Comparison of ENCODE assay signal across 9 cellular contexts in the genomic region with DNA sequence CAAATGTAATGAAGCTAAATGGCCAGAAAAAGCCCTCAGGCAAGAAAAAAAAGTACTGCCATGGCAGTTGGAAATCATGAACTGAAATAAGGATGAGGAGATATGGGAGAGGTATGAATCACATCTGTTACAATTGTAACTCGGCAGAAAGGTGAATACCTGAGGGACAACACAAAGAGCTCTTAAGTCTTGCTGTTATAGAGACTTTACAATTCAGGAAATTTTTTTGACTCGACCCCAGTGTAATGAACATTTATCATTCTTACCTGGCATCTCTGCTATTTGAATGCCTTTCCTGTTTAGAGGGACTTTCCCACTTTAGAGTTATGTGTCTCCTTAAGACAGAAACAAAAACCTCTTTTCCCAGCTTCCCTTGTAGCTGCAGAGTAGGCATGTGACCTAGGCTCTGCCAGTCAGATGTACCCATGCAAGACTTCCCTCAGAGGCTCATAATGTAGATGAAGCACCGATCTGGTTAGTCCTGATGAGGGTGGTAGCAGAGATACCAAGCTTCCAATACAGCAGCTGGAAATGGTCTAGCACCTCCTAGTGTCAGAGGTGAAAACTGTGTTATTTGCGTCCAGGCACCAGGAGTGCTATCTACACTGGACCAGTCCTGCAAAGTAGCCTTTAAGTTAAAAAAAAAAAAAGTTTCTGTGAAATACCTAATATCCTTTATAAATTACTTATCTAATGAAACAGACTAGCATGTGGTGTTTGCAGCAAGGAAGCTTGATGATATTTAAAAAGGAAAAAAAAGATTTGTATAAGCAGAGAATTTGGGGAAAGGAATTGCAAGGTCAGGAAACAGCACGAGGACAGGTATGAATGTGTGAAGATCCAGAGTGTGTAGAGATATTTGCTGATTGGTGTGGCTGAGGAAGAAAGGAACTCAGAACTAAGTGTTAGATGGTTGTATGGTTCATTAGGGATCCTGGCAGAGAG.
DNase-seq lines count a peak whose midpoint lies in the region; ATAC-seq and TF ChIP-seq lines count a peak whose summit lies in the region.
"Had no signal": no experiment of that assay in that cellular context is flagged by ENCODE, and none has a peak within 500 bp of the region (broad histone marks: within the 10 kb centered on the region; RNA-seq: fewer than 3 reads in every experiment).

No MANE protein-coding gene starts in this region.

- no peak for DNase-seq in Right ventricle myocardium inferior (ENCODE audit: missing footprints)
- DNase-seq in left ventricle myocardium inferior, result no peak
- peak; percentile 12 to 66 for DNase-seq in NCI-H526 (lab: John Stamatoyannopoulos, UW)
- peak; percentile 26 for DNase-seq in fibroblast of mammary gland (ENCODE audit: low read depth)
- DNase-seq in upper lobe of right lung, result no peak
- no peak for DNase-seq in NCI-H2029 (lab: John Stamatoyannopoulos, UW)
- DNase-seq in superior temporal gyrus (ENCODE audit: extremely low spot score), result no peak
- DNase-seq in NCI-H748 treated with DMSO at 0.1 percent for 48 hours (lab: John Stamatoyannopoulos, UW), result no peak
- DNase-seq: effector CD8-positive, alpha-beta T cell had no signal

- H3K36me3 ChIP-seq in left ventricle myocardium inferior (no peaks in the 10 kb centered on the region), upper lobe of right lung (no peaks in the 10 kb centered on the region)

- TF ChIP-seq CTCF in left ventricle myocardium inferior (IDR thresholded peaks at IDR 0.05; ENCODE audit: borderline replicate concordance), result no peak
- peak; percentile 44 for TF ChIP-seq CTCF in fibroblast of mammary gland (conservative IDR thresholded peaks at IDR 0.05; ENCODE audit: control insufficient read depth, insufficient read depth, low read depth, low read length)
- peak; percentile 17 for TF ChIP-seq CTCF in upper lobe of right lung (IDR thresholded peaks at IDR 0.05)

- H3K4me1 ChIP-seq in left ventricle myocardium inferior, result no peaks in the 10 kb centered on the region
- H3K4me1 ChIP-seq in upper lobe of right lung, result no peaks in the 10 kb centered on the region

- no peaks in the 10 kb centered on the region for H3K9me3 ChIP-seq in left ventricle myocardium inferior (replicated peaks)
- H3K9me3 ChIP-seq in upper lobe of right lung, result no peaks in the 10 kb centered on the region

- no peak overlapping the region for H3K4me3 ChIP-seq in left ventricle myocardium inferior
- H3K4me3 ChIP-seq in fibroblast of mammary gland (ENCODE audit: control insufficient read depth, low read depth, low read length), result no peak overlapping the region
- no peak overlapping the region for H3K4me3 ChIP-seq in upper lobe of right lung

- H3K27ac ChIP-seq in left ventricle myocardium inferior (replicated peaks) (no peak overlapping the region), upper lobe of right lung (no peak overlapping the region)

- ATAC-seq in Right ventricle myocardium inferior (peak; percentile 16), upper lobe of right lung (no peak)

- H3K27me3 ChIP-seq in left ventricle myocardium inferior (ENCODE audit: low read depth) (no peaks in the 10 kb centered on the region), upper lobe of right lung (peaks cover 4% of the 10 kb centered on the region)

- intact Hi-C loops in Right ventricle myocardium inferior (cut with DNase I), result no loop called here
- intact Hi-C loops in left ventricle myocardium inferior (cut with micrococcal nuclease), result no loop called here
- intact Hi-C loops in upper lobe of right lung (cut with DNase I), result no loop called here

Comparison
In these comparisons a context has a peak if more than half of its experiments do, and no peak if none do; other contexts are left out.
1. DNase-seq: peak in NCI-H526 (2 of 2) and fibroblast of mammary gland (single experiment); none in Right ventricle myocardium inferior (single experiment), left ventricle myocardium inferior (single experiment), upper lobe of right lung (single experiment), NCI-H2029 (single experiment), superior temporal gyrus (single experiment) and NCI-H748 treated with DMSO at 0.1 percent for 48 hours (single experiment).